In the genomic region with DNA sequence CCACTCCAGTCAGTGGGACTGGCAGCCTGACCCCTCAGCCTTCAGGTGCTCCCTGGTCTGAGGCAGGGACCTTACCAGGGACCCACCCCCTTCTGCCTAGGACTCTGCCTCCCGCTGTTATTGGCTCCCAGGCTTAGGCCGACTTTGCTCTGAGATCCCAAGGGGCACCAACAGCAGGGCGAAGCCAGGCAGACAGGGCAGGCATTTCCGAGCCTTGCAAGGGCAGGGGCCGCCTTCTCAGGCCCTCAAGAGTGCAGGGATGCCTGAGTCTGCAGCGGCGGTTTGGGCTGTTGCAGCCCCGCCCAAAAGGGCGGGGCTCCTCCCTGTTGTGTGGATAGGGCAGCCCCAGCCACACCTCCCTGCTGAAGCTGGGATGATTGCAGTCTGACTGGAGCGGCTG, we compare ENCODE assay signal across 21 cellular contexts.
DNase-seq lines count a peak whose midpoint lies in the region; ATAC-seq, FAIRE-seq and TF ChIP-seq lines count a peak whose summit lies in the region.
"Had no signal": no experiment of that assay in that cellular context is flagged by ENCODE, and none has a peak within 500 bp of the region (broad histone marks: within the 10 kb centered on the region; RNA-seq: fewer than 3 reads in every experiment).

No MANE protein-coding gene starts in this region.

- no peak for DNase-seq in HepG2 (ENCODE audit: low spot score)
- no peak for DNase-seq in right lobe of liver
- DNase-seq in NCI-H69 (lab: John Stamatoyannopoulos, UW) = peak; percentile 83
- peak; percentile 2 to 26 for DNase-seq in erythroblast (lab: John Stamatoyannopoulos, UW)
- no peak for DNase-seq in KG1 (lab: John Stamatoyannopoulos, UW)
- no peak for DNase-seq in brain microvascular endothelial cell
- DNase-seq in stimulated activated naive B cell treated with anti-CD40 and anti-IgM and Interleukin-4, amounts not matched to agents 10 μg/mL and 1 μg/mL and 100 μg/mL, for 72 hours = no peak
- DNase-seq in immature natural killer cell = no peak
- DNase-seq: activated CD4-positive, alpha-beta T cell treated with anti-CD3 and anti-CD28 coated beads, Interleukin-2, amount 10 ng/mL, durations not matched to agents 7 days and 5 days; activated naive CD4-positive, alpha-beta T cell treated with Interleukin-2 at 50 U/mL for 16 hours; effector memory CD8-positive, alpha-beta T cell; left cardiac atrium; midbrain; NCI-H1436; retina; stimulated activated naive CD8-positive, alpha-beta T cell treated with anti-CD3 and anti-CD28 coated beads, Interleukin-15, amount 100 ng/mL, for 72 hours; T-helper 9 cell had no signal

- ATAC-seq in HepG2 (peak; percentile 87), right lobe of liver (no peak)
- no peak for ATAC-seq in stimulated activated naive B cell treated with anti-CD40 and anti-IgM and Interleukin-4, amounts not matched to agents 10 μg/mL and 1 μg/mL and 100 μg/mL, for 72 hours (replicated peaks)
- ATAC-seq: effector memory CD8-positive, alpha-beta T cell; left cardiac atrium; stimulated activated naive CD8-positive, alpha-beta T cell treated with anti-CD3 and anti-CD28 coated beads, Interleukin-15, amount 100 ng/mL, for 72 hours had no signal

- no peak overlapping the region for H3K4me3 ChIP-seq in HepG2 (replicated peaks in 1 of 3; ENCODE audit: insufficient read depth in 1 of 3, low read depth in 2 of 3, low read length in 3 of 3)
- no peak overlapping the region for H3K4me3 ChIP-seq in right lobe of liver
- no peak overlapping the region for H3K4me3 ChIP-seq in brain microvascular endothelial cell (ENCODE audit: low read depth, low read length)

- TF ChIP-seq POLR2A in HepG2 (IDR thresholded peaks at IDR 0.05; ENCODE audit: insufficient read depth in 1 of 2, low read depth in 2 of 2, low read length in 2 of 2) = no peak
- no peak for TF ChIP-seq POLR2A in right lobe of liver (IDR thresholded peaks at IDR 0.05)
- no peak for TF ChIP-seq POLR2A in erythroblast (IDR thresholded peaks at IDR 0.05; ENCODE audit: low read length)

- no peaks in the 10 kb centered on the region for H3K4me1 ChIP-seq in HepG2 (ENCODE audit: insufficient read depth, low read length)
- no peaks in the 10 kb centered on the region for H3K4me1 ChIP-seq in right lobe of liver

- no peaks in the 10 kb centered on the region for H3K36me3 ChIP-seq in HepG2 (replicated peaks in 1 of 2; ENCODE audit: control insufficient read depth in 1 of 2, insufficient read depth in 2 of 2, low read length in 2 of 2)
- H3K36me3 ChIP-seq in right lobe of liver = no peaks in the 10 kb centered on the region
- no peaks in the 10 kb centered on the region for H3K36me3 ChIP-seq in brain microvascular endothelial cell (replicated peaks)

- no peak for FAIRE-seq in HepG2 (lab: Jason Lieb, UNC)
- FAIRE-seq: G401.6, GM12892 had no signal

- no peak overlapping the region for H3K4me3 Mint-ChIP-seq in stimulated activated naive B cell treated with anti-CD40 and anti-IgM and Interleukin-4, amounts not matched to agents 10 μg/mL and 1 μg/mL and 100 μg/mL, for 72 hours
- H3K4me3 Mint-ChIP-seq in immature natural killer cell = no peak overlapping the region
- H3K4me3 Mint-ChIP-seq: activated CD4-positive, alpha-beta T cell treated with anti-CD3 and anti-CD28 coated beads, Interleukin-2, amount 10 ng/mL, durations not matched to agents 7 days and 5 days; CD4-positive, alpha-beta memory T cell; effector memory CD8-positive, alpha-beta T cell; neural crest cell; stimulated activated naive CD8-positive, alpha-beta T cell treated with anti-CD3 and anti-CD28 coated beads, Interleukin-15, amount 100 ng/mL, for 72 hours had no signal

- POLR2A ChIA-PET in HepG2 (lab: Yijun Ruan, JAX) = no interaction called here

- peaks cover 0 to 3% of the 10 kb centered on the region in 2 donors for H3K9me3 Mint-ChIP-seq in stimulated activated naive B cell treated with anti-CD40 and anti-IgM and Interleukin-4, amounts not matched to agents 10 μg/mL and 1 μg/mL and 100 μg/mL, for 72 hours
- peaks cover 7 to 23% (median 12%) of the 10 kb centered on the region in 6 donors for H3K9me3 Mint-ChIP-seq in immature natural killer cell

- H3K27me3 ChIP-seq in HepG2 (ENCODE audit: control insufficient read depth in 1 of 2, insufficient read depth in 2 of 2, low read length in 2 of 2) (no peaks in the 10 kb centered on the region), right lobe of liver (no peaks in the 10 kb centered on the region), brain microvascular endothelial cell (replicated peaks) (no peaks in the 10 kb centered on the region)

- no peaks in the 10 kb centered on the region for H3K9me3 ChIP-seq in HepG2 (ENCODE audit: low read length)
- H3K9me3 ChIP-seq in right lobe of liver = no peaks in the 10 kb centered on the region

- H3K79me2 ChIP-seq in HepG2 (ENCODE audit: insufficient read depth, low read length) = no peaks in the 10 kb centered on the region

- H3K9ac ChIP-seq in HepG2 (ENCODE audit: insufficient read depth, low read depth, low read length) = no peak overlapping the region

- 10% methylated on average over 2 of the region's 10 CpGs for WGBS in HepG2 (ENCODE audit: low lambda C conversion rate)
- WGBS in right lobe of liver (ENCODE audit: insufficient coverage, low coverage, low lambda C conversion rate, missing lambda C conversion rate) = no CpG with 5 or more reads among the region's 10 CpGs

- H3K27me3 Mint-ChIP-seq in stimulated activated naive B cell treated with anti-CD40 and anti-IgM and Interleukin-4, amounts not matched to agents 10 μg/mL and 1 μg/mL and 100 μg/mL, for 72 hours = no peaks in the 10 kb centered on the region
- peaks cover 0 to 2% (median 0%) of the 10 kb centered on the region in 3 donors for H3K27me3 Mint-ChIP-seq in immature natural killer cell (ENCODE audit: low read depth in 3 of 3)
- H3K27me3 Mint-ChIP-seq: activated CD4-positive, alpha-beta T cell treated with anti-CD3 and anti-CD28 coated beads, Interleukin-2, amount 10 ng/mL, durations not matched to agents 7 days and 5 days; CD4-positive, alpha-beta memory T cell; effector memory CD8-positive, alpha-beta T cell; stimulated activated naive CD8-positive, alpha-beta T cell treated with anti-CD3 and anti-CD28 coated beads, Interleukin-15, amount 100 ng/mL, for 72 hours had no signal

- no TSS peak for BruUV-seq in HepG2 (replicated peaks; lab: Mats Ljungman, UMichigan)

- no peak overlapping the region for H2AFZ ChIP-seq in HepG2 (ENCODE audit: low read length)

- TF ChIP-seq CTCF in HepG2 (CRISPR knock-in tag; IDR thresholded peaks at IDR 0.05) = no peak
- no peak for TF ChIP-seq CTCF in right lobe of liver (IDR thresholded peaks at IDR 0.05)
- TF ChIP-seq CTCF in brain microvascular endothelial cell (IDR thresholded peaks at IDR 0.05; ENCODE audit: low read depth, low read length, missing control alignments) = no peak

- no peaks in the 10 kb centered on the region for H3K36me3 Mint-ChIP-seq in stimulated activated naive B cell treated with anti-CD40 and anti-IgM and Interleukin-4, amounts not matched to agents 10 μg/mL and 1 μg/mL and 100 μg/mL, for 72 hours
- H3K36me3 Mint-ChIP-seq in immature natural killer cell = no peaks in the 10 kb centered on the region
- H3K36me3 Mint-ChIP-seq: CD4-positive, alpha-beta memory T cell had no signal

- intact Hi-C loops in HepG2 (cut with micrococcal nuclease; ENCODE audit: unreplicated experiment) (no loop called here), right lobe of liver (cut with DNase I) (no loop called here)

- CTCF ChIA-PET in HepG2 (lab: Yijun Ruan, JAX; ENCODE audit: low intra/inter-chr PET ratio, low total read pairs) = no interaction called here

- TF ChIP-seq RAD21 in HepG2 (CRISPR knock-in tag; IDR thresholded peaks at IDR 0.05) = no peak

- H3K27ac Mint-ChIP-seq in stimulated activated naive B cell treated with anti-CD40 and anti-IgM and Interleukin-4, amounts not matched to agents 10 μg/mL and 1 μg/mL and 100 μg/mL, for 72 hours = no peak overlapping the region
- no peak overlapping the region for H3K27ac Mint-ChIP-seq in immature natural killer cell
- H3K27ac Mint-ChIP-seq: activated CD4-positive, alpha-beta T cell treated with anti-CD3 and anti-CD28 coated beads, Interleukin-2, amount 10 ng/mL, durations not matched to agents 7 days and 5 days; CD4-positive, alpha-beta memory T cell; effector memory CD8-positive, alpha-beta T cell; stimulated activated naive CD8-positive, alpha-beta T cell treated with anti-CD3 and anti-CD28 coated beads, Interleukin-15, amount 100 ng/mL, for 72 hours had no signal

- no peak overlapping the region for H3K4me2 ChIP-seq in HepG2 (ENCODE audit: low read depth, low read length)

- in situ Hi-C loops in HepG2 (cut with HindIII; ENCODE audit: extremely low pct_ligation_motif_present, low pct_unique_long_range_greater_than_20kb) (no loop called here), brain microvascular endothelial cell (cut with HindIII; ENCODE audit: low pct_ligation_motif_present, low sequenced_read_pairs) (no loop called here)

- no peaks in the 10 kb centered on the region for H4K20me1 ChIP-seq in HepG2 (ENCODE audit: insufficient read depth, low read length)

- no peaks in the 10 kb centered on the region for H3K4me1 Mint-ChIP-seq in stimulated activated naive B cell treated with anti-CD40 and anti-IgM and Interleukin-4, amounts not matched to agents 10 μg/mL and 1 μg/mL and 100 μg/mL, for 72 hours
- H3K4me1 Mint-ChIP-seq in immature natural killer cell = no peaks in the 10 kb centered on the region
- H3K4me1 Mint-ChIP-seq: activated CD4-positive, alpha-beta T cell treated with anti-CD3 and anti-CD28 coated beads, Interleukin-2, amount 10 ng/mL, durations not matched to agents 7 days and 5 days; CD4-positive, alpha-beta memory T cell; stimulated activated naive CD8-positive, alpha-beta T cell treated with anti-CD3 and anti-CD28 coated beads, Interleukin-15, amount 100 ng/mL, for 72 hours had no signal

- H3K27ac ChIP-seq in HepG2 (ENCODE audit: extremely low read length, insufficient read depth, low read length) = no peak overlapping the region
- no peak overlapping the region for H3K27ac ChIP-seq in right lobe of liver
- H3K27ac ChIP-seq in brain microvascular endothelial cell = no peak overlapping the region

- TF ChIP-seq EP300 in HepG2 (IDR thresholded peaks at IDR 0.05; ENCODE audit: low read depth in 2 of 2, low read length in 2 of 2) (no peak), HepG2 (CRISPR knock-in tag; IDR thresholded peaks at IDR 0.05; ENCODE audit: borderline replicate concordance) (no peak)

TF ChIP-seq in HepG2, 621 proteins besides CTCF, POLR2A, EP300 and RAD21 (continues in another document):
- TF ChIP-seq SMAD9 (CRISPR knock-in tag; IDR thresholded peaks at IDR 0.05) (no peak), MEIS2 (CRISPR knock-in tag; IDR thresholded peaks at IDR 0.05) (no peak)

Comparison
In these comparisons a context has a peak if more than half of its experiments do, and no peak if none do; other contexts are left out.
1. DNase-seq: peak in NCI-H69 (single experiment) and erythroblast (2 of 2); none in HepG2 (single experiment), right lobe of liver (0 of 3), KG1 (single experiment), brain microvascular endothelial cell (single experiment), stimulated activated naive B cell treated with anti-CD40 and anti-IgM and Interleukin-4, amounts not matched to agents 10 μg/mL and 1 μg/mL and 100 μg/mL, for 72 hours (single experiment) and immature natural killer cell (0 of 3).